Comparison of ENCODE assay signal across 1 cellular context in the genomic region with DNA sequence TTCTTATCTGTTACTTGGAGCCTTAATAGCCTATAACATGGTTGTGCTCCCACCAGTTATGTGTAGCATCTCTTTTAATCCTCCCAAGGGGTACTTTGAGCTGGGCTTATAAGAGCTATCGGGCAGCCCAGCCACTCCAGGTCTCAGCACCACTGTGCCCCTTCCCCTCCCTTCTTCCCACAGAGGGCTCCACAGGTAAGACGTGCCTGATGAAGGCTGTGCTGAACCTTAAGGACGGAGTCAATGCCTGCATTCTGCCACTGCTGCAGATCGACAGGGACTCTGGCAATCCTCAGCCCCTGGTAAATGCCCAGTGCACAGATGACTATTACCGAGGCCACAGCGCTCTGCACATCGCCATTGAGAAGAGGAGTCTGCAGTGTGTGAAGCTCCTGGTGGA.
TF ChIP-seq lines count a peak whose summit lies in the region.

No MANE protein-coding gene starts in this region.

TF ChIP-seq in WTC11, 78 proteins besides CTCF, POLR2A, EP300 and RAD21:
- no peak for TF ChIP-seq MXD4 (CRISPR knock-in tag; IDR thresholded peaks at IDR 0.05; ENCODE audit: borderline replicate concordance)
- TF ChIP-seq, protein P1, sequence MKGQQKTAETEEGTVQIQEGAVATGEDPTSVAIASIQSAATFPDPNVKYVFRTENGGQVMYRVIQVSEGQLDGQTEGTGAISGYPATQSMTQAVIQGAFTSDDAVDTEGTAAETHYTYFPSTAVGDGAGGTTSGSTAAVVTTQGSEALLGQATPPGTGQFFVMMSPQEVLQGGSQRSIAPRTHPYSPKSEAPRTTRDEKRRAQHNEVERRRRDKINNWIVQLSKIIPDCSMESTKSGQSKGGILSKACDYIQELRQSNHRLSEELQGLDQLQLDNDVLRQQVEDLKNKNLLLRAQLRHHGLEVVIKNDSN (CRISPR knock-in tag; IDR thresholded peaks at IDR 0.05): no peak
- TF ChIP-seq TCF7 (CRISPR knock-in tag; IDR thresholded peaks at IDR 0.05; ENCODE audit: low read depth): no peak
- TF ChIP-seq, protein P2, sequence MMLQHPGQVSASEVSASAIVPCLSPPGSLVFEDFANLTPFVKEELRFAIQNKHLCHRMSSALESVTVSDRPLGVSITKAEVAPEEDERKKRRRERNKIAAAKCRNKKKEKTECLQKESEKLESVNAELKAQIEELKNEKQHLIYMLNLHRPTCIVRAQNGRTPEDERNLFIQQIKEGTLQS (CRISPR knock-in tag; conservative IDR thresholded peaks at IDR 0.05): no peak
- TF ChIP-seq ESRRA (CRISPR knock-in tag; IDR thresholded peaks at IDR 0.05; ENCODE audit: borderline replicate concordance): no peak
- no peak for TF ChIP-seq HMGA2 (CRISPR knock-in tag; IDR thresholded peaks at IDR 0.05)
- TF ChIP-seq ZNF219 (CRISPR knock-in tag; IDR thresholded peaks at IDR 0.05; ENCODE audit: borderline replicate concordance): no peak
- TF ChIP-seq, protein P3, sequence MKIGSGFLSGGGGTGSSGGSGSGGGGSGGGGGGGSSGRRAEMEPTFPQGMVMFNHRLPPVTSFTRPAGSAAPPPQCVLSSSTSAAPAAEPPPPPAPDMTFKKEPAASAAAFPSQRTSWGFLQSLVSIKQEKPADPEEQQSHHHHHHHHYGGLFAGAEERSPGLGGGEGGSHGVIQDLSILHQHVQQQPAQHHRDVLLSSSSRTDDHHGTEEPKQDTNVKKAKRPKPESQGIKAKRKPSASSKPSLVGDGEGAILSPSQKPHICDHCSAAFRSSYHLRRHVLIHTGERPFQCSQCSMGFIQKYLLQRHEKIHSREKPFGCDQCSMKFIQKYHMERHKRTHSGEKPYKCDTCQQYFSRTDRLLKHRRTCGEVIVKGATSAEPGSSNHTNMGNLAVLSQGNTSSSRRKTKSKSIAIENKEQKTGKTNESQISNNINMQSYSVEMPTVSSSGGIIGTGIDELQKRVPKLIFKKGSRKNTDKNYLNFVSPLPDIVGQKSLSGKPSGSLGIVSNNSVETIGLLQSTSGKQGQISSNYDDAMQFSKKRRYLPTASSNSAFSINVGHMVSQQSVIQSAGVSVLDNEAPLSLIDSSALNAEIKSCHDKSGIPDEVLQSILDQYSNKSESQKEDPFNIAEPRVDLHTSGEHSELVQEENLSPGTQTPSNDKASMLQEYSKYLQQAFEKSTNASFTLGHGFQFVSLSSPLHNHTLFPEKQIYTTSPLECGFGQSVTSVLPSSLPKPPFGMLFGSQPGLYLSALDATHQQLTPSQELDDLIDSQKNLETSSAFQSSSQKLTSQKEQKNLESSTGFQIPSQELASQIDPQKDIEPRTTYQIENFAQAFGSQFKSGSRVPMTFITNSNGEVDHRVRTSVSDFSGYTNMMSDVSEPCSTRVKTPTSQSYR (CRISPR knock-in tag; IDR thresholded peaks at IDR 0.05): no peak
- TF ChIP-seq, protein P4, sequence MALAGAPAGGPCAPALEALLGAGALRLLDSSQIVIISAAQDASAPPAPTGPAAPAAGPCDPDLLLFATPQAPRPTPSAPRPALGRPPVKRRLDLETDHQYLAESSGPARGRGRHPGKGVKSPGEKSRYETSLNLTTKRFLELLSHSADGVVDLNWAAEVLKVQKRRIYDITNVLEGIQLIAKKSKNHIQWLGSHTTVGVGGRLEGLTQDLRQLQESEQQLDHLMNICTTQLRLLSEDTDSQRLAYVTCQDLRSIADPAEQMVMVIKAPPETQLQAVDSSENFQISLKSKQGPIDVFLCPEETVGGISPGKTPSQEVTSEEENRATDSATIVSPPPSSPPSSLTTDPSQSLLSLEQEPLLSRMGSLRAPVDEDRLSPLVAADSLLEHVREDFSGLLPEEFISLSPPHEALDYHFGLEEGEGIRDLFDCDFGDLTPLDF (CRISPR knock-in tag; IDR thresholded peaks at IDR 0.05): no peak
- TF ChIP-seq TEAD4 (CRISPR knock-in tag; IDR thresholded peaks at IDR 0.05): no peak
- TF ChIP-seq GTF2I (CRISPR knock-in tag; conservative IDR thresholded peaks at IDR 0.05): no peak
- TF ChIP-seq NFATC4 (CRISPR knock-in tag; IDR thresholded peaks at IDR 0.05): no peak
- no peak for TF ChIP-seq RELA (CRISPR knock-in tag; IDR thresholded peaks at IDR 0.05; ENCODE audit: borderline replicate concordance)
- TF ChIP-seq, protein P5, sequence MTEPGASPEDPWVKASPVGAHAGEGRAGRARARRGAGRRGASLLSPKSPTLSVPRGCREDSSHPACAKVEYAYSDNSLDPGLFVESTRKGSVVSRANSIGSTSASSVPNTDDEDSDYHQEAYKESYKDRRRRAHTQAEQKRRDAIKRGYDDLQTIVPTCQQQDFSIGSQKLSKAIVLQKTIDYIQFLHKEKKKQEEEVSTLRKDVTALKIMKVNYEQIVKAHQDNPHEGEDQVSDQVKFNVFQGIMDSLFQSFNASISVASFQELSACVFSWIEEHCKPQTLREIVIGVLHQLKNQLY (CRISPR knock-in tag; IDR thresholded peaks at IDR 0.05): no peak
- TF ChIP-seq TEAD1 (CRISPR knock-in tag; IDR thresholded peaks at IDR 0.05): no peak
